In the genomic region with DNA sequence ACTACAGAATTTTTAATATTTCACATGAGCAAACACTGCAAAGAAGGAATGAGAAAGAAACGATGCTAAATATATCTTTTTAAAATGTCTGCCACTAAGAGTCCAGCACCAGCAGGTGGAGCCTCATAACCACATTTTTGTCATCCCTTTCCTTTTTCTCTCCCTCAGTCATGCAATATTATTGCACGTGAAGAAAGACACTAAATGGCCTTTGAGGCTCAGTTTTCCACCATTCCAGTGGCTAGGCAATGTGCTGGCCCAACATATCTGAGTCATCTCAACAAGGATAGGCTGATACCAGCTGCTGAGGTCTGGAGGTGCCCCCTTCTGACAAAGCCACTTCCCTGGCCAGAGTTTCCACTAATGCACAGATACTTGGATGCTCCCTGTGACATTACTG, we compare ENCODE assay signal across 8 cellular contexts. TPM values are rescaled to one million over a fixed set of nuclear protein-coding genes. Genes with fewer than 3 reads are reported as not detected.
DNase-seq lines count a peak whose midpoint lies in the region; ATAC-seq and TF ChIP-seq lines count a peak whose summit lies in the region.

No MANE protein-coding gene starts in this region.

- no peak overlapping the region for H2AFZ ChIP-seq in hepatocyte

- peak overlapping the region; percentile 57 for H3K27ac Mint-ChIP-seq in activated naive CD8-positive, alpha-beta T cell treated with anti-CD3 and anti-CD28 coated beads, Interleukin-2, amount 10 ng/mL, durations not matched to agents 7 days and 5 days

- no peaks in the 10 kb centered on the region for H4K20me1 ChIP-seq in hepatocyte (ENCODE audit: insufficient read depth, poor library complexity, severe bottlenecking)

- peak overlapping the region; percentile 79 for H3K4me2 ChIP-seq in hepatocyte

- H3K9me3 ChIP-seq in HUES48 (ENCODE audit: control insufficient read depth, insufficient read depth, low read length) (no peaks in the 10 kb centered on the region), hepatocyte (ENCODE audit: low read depth) (no peaks in the 10 kb centered on the region)

- H3K27me3 ChIP-seq in HUES48 (ENCODE audit: control insufficient read depth, insufficient read depth, low read length), result no peaks in the 10 kb centered on the region
- H3K27me3 ChIP-seq in hepatocyte, result no peaks in the 10 kb centered on the region

- no peaks in the 10 kb centered on the region for H3K27me3 Mint-ChIP-seq in activated naive CD8-positive, alpha-beta T cell treated with anti-CD3 and anti-CD28 coated beads, Interleukin-2, amount 10 ng/mL, durations not matched to agents 7 days and 5 days

- H3K36me3 ChIP-seq in HUES48 (ENCODE audit: control insufficient read depth, insufficient read depth, low read length) (peaks cover 12% of the 10 kb centered on the region), hepatocyte (replicated peaks; ENCODE audit: insufficient read depth, low read depth) (no peaks in the 10 kb centered on the region)

- H3K27ac ChIP-seq in HUES48 (ENCODE audit: low read depth, low read length), result no peak overlapping the region
- H3K27ac ChIP-seq in hepatocyte, result no peak overlapping the region

- H3K4me1 ChIP-seq in HUES48 (ENCODE audit: control insufficient read depth, insufficient read depth, low read length) (peaks cover 8% of the 10 kb centered on the region; the same call in 1 of the 2 replicates), hepatocyte (ENCODE audit: insufficient read depth) (peaks cover 10% of the 10 kb centered on the region)

- no peaks in the 10 kb centered on the region for H3K9me3 Mint-ChIP-seq in activated naive CD8-positive, alpha-beta T cell treated with anti-CD3 and anti-CD28 coated beads, Interleukin-2, amount 10 ng/mL, durations not matched to agents 7 days and 5 days

- DNase-seq in DMS53 treated with DMSO at 0.1 percent for 48 hours (lab: John Stamatoyannopoulos, UW; ENCODE audit: unreplicated experiment) (peak; percentile 69), RKO (ENCODE audit: low spot score) (peak; percentile 83), hepatocyte (ENCODE audit: low spot score) (peak; percentile 63)
- DNase-seq in activated naive CD8-positive, alpha-beta T cell treated with anti-CD3 and anti-CD28 coated beads, Interleukin-2, amount 10 ng/mL, durations not matched to agents 7 days and 5 days, result no peak
- peak; percentile 38 for DNase-seq in stimulated activated CD8-positive, alpha-beta memory T cell treated with anti-CD3 and anti-CD28 coated beads, Interleukin-4, amount 100 ng/mL, for 48 hours
- DNase-seq in activated CD4-positive, CD25-positive, alpha-beta regulatory T cell treated with anti-CD3 and anti-CD28 coated beads, Interleukin-2, amount 50 U/mL, for 72 hours, result no peak

- peak overlapping the region; percentile 47 for H3K4me3 Mint-ChIP-seq in activated naive CD8-positive, alpha-beta T cell treated with anti-CD3 and anti-CD28 coated beads, Interleukin-2, amount 10 ng/mL, durations not matched to agents 7 days and 5 days

- WGBS in hepatocyte (ENCODE audit: low lambda C conversion rate, missing lambda C conversion rate), result 9% methylated on average over 2 of the region's 2 CpGs

- peaks cover 29% of the 10 kb centered on the region for H3K79me2 ChIP-seq in hepatocyte

- no peaks in the 10 kb centered on the region for H3K9me2 ChIP-seq in hepatocyte (replicated peaks; ENCODE audit: insufficient read depth)

- POLR2A ChIA-PET in activated naive CD8-positive, alpha-beta T cell treated with anti-CD3 and anti-CD28 coated beads, Interleukin-2, amount 10 ng/mL, durations not matched to agents 7 days and 5 days (lab: Charles Lee), result no interaction called here

- peak; percentile 77 for TF ChIP-seq CTCF in hepatocyte (IDR thresholded peaks at IDR 0.05; ENCODE audit: poor library complexity)

- H3K4me1 Mint-ChIP-seq in activated naive CD8-positive, alpha-beta T cell treated with anti-CD3 and anti-CD28 coated beads, Interleukin-2, amount 10 ng/mL, durations not matched to agents 7 days and 5 days, result peaks cover 43% of the 10 kb centered on the region

- ATAC-seq in GM21360 (IDR thresholded peaks at IDR 0.05; ENCODE audit: unreplicated experiment), result peak; percentile 27
- ATAC-seq in activated naive CD8-positive, alpha-beta T cell treated with anti-CD3 and anti-CD28 coated beads, Interleukin-2, amount 10 ng/mL, durations not matched to agents 7 days and 5 days (ENCODE audit: low read depth), result no peak

- peaks cover 7% of the 10 kb centered on the region for H3K36me3 Mint-ChIP-seq in activated naive CD8-positive, alpha-beta T cell treated with anti-CD3 and anti-CD28 coated beads, Interleukin-2, amount 10 ng/mL, durations not matched to agents 7 days and 5 days

- H3K4me3 ChIP-seq in HUES48 (ENCODE audit: low read depth, low read length), result peak overlapping the region; percentile 18; the same call in 1 of the 2 replicates
- H3K4me3 ChIP-seq in hepatocyte, result no peak overlapping the region

- no peak overlapping the region for H3K9ac ChIP-seq in HUES48 (ENCODE audit: low read depth, low read length)

RNA-seq across cellular contexts. Expression of a gene that starts 1.8 kb away (rescaled TPM):
- 10 to 100 TPM; 10.5 to 12.6 TPM for total RNA-seq in activated naive CD8-positive, alpha-beta T cell treated with anti-CD3 and anti-CD28 coated beads, Interleukin-2, amount 10 ng/mL, durations not matched to agents 7 days and 5 days
- total RNA-seq in hepatocyte, result 5.2 and 9.5 TPM in 2 replicates
- 1.7 and 2.7 TPM in 2 replicates for polyA plus RNA-seq in hepatocyte

RNA-seq across cellular contexts. Expression of a gene that starts 27.2 kb away (rescaled TPM):
- total RNA-seq in activated naive CD8-positive, alpha-beta T cell treated with anti-CD3 and anti-CD28 coated beads, Interleukin-2, amount 10 ng/mL, durations not matched to agents 7 days and 5 days, result not detected
- 3.1 and 3.8 TPM in 2 replicates for total RNA-seq in hepatocyte
- polyA plus RNA-seq in hepatocyte, result 3.1 and 5.3 TPM in 2 replicates

Comparison
In these comparisons a context has a peak if more than half of its experiments do, and no peak if none do; other contexts are left out.
1. DNase-seq: peak in DMS53 treated with DMSO at 0.1 percent for 48 hours (single experiment), RKO (single experiment), hepatocyte (single experiment) and stimulated activated CD8-positive, alpha-beta memory T cell treated with anti-CD3 and anti-CD28 coated beads, Interleukin-4, amount 100 ng/mL, for 48 hours (single experiment); none in activated naive CD8-positive, alpha-beta T cell treated with anti-CD3 and anti-CD28 coated beads, Interleukin-2, amount 10 ng/mL, durations not matched to agents 7 days and 5 days (single experiment) and activated CD4-positive, CD25-positive, alpha-beta regulatory T cell treated with anti-CD3 and anti-CD28 coated beads, Interleukin-2, amount 50 U/mL, for 72 hours (single experiment).